In the genomic region with DNA sequence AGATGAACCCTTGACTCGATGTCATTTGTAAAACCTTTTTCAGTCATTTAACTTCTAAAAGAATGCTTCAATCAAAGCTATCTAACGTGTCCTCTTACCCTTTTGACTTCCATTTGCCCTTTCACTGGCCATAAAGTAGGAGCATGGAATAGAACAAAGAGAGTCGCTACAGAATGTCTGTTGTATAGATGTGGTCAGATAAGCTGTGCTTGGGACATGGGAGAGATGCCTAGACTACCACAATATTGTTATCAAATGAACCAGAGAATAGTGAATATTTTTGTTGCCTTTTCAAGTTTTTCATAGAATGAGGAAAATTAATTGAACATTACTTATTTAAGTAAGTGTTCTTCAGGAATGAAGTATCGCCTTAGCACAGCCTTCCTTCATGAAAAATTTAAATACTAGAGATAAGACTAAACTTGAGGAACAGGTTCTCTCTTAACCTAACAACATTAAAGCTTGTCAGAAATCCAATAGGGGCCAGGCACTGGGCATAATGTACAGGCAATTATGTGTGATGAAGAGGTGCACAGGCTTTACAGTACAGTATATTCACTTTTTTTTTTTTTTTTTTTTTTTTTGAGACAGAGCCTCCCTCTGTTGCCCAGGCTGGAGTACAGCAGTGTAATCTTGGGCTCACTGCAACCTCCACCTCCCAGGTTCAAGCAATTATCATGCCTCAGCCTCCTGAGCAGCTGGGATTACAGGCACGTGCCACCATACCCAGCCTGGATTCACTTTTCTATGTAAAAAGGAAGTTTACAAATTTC, we compare ENCODE assay signal across 1 cellular context.
TF ChIP-seq lines count a peak whose summit lies in the region.

No MANE protein-coding gene starts in this region.

TF ChIP-seq in K562, 482 proteins besides CTCF, POLR2A, EP300 and RAD21 (continued from another document and continues in another):
- TF ChIP-seq ZNF384 (IDR thresholded peaks at IDR 0.05; ENCODE audit: low read depth, low read length) (peak; percentile 86), MCM2 (IDR thresholded peaks at IDR 0.05; ENCODE audit: low read depth) (no peak), GTF2F1 (IDR thresholded peaks at IDR 0.05; ENCODE audit: low read depth, low read length) (no peak), U2AF1 (optimal IDR thresholded peaks at IDR 0.05; ENCODE audit: low read depth, low read length) (no peak), ZNF707 (CRISPR knock-in tag; conservative IDR thresholded peaks at IDR 0.05) (no peak), ZNF785 (CRISPR knock-in tag; IDR thresholded peaks at IDR 0.05) (no peak), DPF2 (IDR thresholded peaks at IDR 0.05) (0 out of 2 replicates have a peak, but pooled peaks have one; percentile 36), BRD4 (IDR thresholded peaks at IDR 0.05) (no peak), NCOR1 (IDR thresholded peaks at IDR 0.05) (peak; percentile 29; the same call in 1 of the 2 replicates), PRMT5 (CRISPR knock-in tag; IDR thresholded peaks at IDR 0.05) (no peak), TRIM24 (IDR thresholded peaks at IDR 0.05) (no peak), CBFB (CRISPR knock-in tag; IDR thresholded peaks at IDR 0.05) (no peak), ZKSCAN1 (IDR thresholded peaks at IDR 0.05; ENCODE audit: low read depth, low read length) (no peak), TAF1 (IDR thresholded peaks at IDR 0.05; ENCODE audit: control insufficient read depth, extremely low read depth, insufficient read depth, low read length, severe bottlenecking) (no peak), XRCC3 (IDR thresholded peaks at IDR 0.05) (no peak), BHLHE40 (IDR thresholded peaks at IDR 0.05; ENCODE audit: low read length) (peak; percentile 91), POU5F1 (IDR thresholded peaks at IDR 0.05; ENCODE audit: borderline replicate concordance, low read depth, low read length, partially characterized antibody) (no peak), GABPB2 (CRISPR knock-in tag; conservative IDR thresholded peaks at IDR 0.05) (no peak), ZNF551 (CRISPR knock-in tag; IDR thresholded peaks at IDR 0.05) (no peak), ZNF239 (CRISPR knock-in tag; IDR thresholded peaks at IDR 0.05) (no peak), TCF3 (CRISPR knock-in tag; IDR thresholded peaks at IDR 0.05) (peak; percentile 39; the same call in 1 of the 2 replicates), SMARCC2 (IDR thresholded peaks at IDR 0.05; ENCODE audit: low read depth) (no peak), ILF3 (IDR thresholded peaks at IDR 0.05; ENCODE audit: borderline replicate concordance) (no peak), MTA2 (IDR thresholded peaks at IDR 0.05; ENCODE audit: low read depth) (no peak), TCF7 (IDR thresholded peaks at IDR 0.05; ENCODE audit: borderline replicate concordance) (no peak), ZNF212 (CRISPR knock-in tag; IDR thresholded peaks at IDR 0.05) (no peak), ZNF507 (tag; conservative IDR thresholded peaks at IDR 0.05) (no peak), FOS (IDR thresholded peaks at IDR 0.05; ENCODE audit: extremely low read depth, insufficient read length) (no peak), CREBBP (IDR thresholded peaks at IDR 0.05; ENCODE audit: low read depth, low read length) (no peak), GATAD2B (IDR thresholded peaks at IDR 0.05; ENCODE audit: borderline replicate concordance) (no peak), GATA2 (CRISPR knock-in tag; IDR thresholded peaks at IDR 0.05) (peak; percentile 56), CBFA2T2 (conservative IDR thresholded peaks at IDR 0.05) (peak; percentile 4; the same call in 1 of the 2 replicates), ERF (CRISPR knock-in tag; IDR thresholded peaks at IDR 0.05) (no peak), PCBP2 (IDR thresholded peaks at IDR 0.05; ENCODE audit: low read depth, low read length, poor library complexity, severe bottlenecking) (no peak), HDAC3 (IDR thresholded peaks at IDR 0.05; ENCODE audit: borderline replicate concordance, partially characterized antibody) (peak; percentile 38), TCFL5 (CRISPR knock-in tag; conservative IDR thresholded peaks at IDR 0.05) (0 out of 2 replicates have a peak, but pooled peaks have one; percentile 22), ZNF644 (tag; IDR thresholded peaks at IDR 0.05; ENCODE audit: low read depth) (no peak), RFX1 (IDR thresholded peaks at IDR 0.05) (no peak), TBL1XR1 (IDR thresholded peaks at IDR 0.05; ENCODE audit: low read length in 2 of 2) (peak in 1 of 2 experiments; percentile 76; a peak in 1 of 4 replicates), MAFF (IDR thresholded peaks at IDR 0.05; ENCODE audit: low read length) (no peak), DDX20 (tag; IDR thresholded peaks at IDR 0.05; ENCODE audit: low read depth) (no peak), RBM39 (optimal IDR thresholded peaks at IDR 0.05; ENCODE audit: low read depth, low read length) (no peak)
- TF ChIP-seq, protein P1, sequence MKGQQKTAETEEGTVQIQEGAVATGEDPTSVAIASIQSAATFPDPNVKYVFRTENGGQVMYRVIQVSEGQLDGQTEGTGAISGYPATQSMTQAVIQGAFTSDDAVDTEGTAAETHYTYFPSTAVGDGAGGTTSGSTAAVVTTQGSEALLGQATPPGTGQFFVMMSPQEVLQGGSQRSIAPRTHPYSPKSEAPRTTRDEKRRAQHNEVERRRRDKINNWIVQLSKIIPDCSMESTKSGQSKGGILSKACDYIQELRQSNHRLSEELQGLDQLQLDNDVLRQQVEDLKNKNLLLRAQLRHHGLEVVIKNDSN (CRISPR knock-in tag; IDR thresholded peaks at IDR 0.05): no peak
- TF ChIP-seq, protein P2, sequence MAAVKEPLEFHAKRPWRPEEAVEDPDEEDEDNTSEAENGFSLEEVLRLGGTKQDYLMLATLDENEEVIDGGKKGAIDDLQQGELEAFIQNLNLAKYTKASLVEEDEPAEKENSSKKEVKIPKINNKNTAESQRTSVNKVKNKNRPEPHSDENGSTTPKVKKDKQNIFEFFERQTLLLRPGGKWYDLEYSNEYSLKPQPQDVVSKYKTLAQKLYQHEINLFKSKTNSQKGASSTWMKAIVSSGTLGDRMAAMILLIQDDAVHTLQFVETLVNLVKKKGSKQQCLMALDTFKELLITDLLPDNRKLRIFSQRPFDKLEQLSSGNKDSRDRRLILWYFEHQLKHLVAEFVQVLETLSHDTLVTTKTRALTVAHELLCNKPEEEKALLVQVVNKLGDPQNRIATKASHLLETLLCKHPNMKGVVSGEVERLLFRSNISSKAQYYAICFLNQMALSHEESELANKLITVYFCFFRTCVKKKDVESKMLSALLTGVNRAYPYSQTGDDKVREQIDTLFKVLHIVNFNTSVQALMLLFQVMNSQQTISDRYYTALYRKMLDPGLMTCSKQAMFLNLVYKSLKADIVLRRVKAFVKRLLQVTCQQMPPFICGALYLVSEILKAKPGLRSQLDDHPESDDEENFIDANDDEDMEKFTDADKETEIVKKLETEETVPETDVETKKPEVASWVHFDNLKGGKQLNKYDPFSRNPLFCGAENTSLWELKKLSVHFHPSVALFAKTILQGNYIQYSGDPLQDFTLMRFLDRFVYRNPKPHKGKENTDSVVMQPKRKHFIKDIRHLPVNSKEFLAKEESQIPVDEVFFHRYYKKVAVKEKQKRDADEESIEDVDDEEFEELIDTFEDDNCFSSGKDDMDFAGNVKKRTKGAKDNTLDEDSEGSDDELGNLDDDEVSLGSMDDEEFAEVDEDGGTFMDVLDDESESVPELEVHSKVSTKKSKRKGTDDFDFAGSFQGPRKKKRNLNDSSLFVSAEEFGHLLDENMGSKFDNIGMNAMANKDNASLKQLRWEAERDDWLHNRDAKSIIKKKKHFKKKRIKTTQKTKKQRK (IDR thresholded peaks at IDR 0.05; ENCODE audit: borderline replicate concordance, low read depth, low read length): no peak
- TF ChIP-seq, protein P3, sequence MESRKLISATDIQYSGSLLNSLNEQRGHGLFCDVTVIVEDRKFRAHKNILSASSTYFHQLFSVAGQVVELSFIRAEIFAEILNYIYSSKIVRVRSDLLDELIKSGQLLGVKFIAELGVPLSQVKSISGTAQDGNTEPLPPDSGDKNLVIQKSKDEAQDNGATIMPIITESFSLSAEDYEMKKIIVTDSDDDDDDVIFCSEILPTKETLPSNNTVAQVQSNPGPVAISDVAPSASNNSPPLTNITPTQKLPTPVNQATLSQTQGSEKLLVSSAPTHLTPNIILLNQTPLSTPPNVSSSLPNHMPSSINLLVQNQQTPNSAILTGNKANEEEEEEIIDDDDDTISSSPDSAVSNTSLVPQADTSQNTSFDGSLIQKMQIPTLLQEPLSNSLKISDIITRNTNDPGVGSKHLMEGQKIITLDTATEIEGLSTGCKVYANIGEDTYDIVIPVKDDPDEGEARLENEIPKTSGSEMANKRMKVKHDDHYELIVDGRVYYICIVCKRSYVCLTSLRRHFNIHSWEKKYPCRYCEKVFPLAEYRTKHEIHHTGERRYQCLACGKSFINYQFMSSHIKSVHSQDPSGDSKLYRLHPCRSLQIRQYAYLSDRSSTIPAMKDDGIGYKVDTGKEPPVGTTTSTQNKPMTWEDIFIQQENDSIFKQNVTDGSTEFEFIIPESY (CRISPR knock-in tag; IDR thresholded peaks at IDR 0.05): no peak
- TF ChIP-seq, protein P4, sequence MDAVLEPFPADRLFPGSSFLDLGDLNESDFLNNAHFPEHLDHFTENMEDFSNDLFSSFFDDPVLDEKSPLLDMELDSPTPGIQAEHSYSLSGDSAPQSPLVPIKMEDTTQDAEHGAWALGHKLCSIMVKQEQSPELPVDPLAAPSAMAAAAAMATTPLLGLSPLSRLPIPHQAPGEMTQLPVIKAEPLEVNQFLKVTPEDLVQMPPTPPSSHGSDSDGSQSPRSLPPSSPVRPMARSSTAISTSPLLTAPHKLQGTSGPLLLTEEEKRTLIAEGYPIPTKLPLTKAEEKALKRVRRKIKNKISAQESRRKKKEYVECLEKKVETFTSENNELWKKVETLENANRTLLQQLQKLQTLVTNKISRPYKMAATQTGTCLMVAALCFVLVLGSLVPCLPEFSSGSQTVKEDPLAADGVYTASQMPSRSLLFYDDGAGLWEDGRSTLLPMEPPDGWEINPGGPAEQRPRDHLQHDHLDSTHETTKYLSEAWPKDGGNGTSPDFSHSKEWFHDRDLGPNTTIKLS (IDR thresholded peaks at IDR 0.05; ENCODE audit: borderline replicate concordance, low read depth): no peak
- TF ChIP-seq, protein P5, sequence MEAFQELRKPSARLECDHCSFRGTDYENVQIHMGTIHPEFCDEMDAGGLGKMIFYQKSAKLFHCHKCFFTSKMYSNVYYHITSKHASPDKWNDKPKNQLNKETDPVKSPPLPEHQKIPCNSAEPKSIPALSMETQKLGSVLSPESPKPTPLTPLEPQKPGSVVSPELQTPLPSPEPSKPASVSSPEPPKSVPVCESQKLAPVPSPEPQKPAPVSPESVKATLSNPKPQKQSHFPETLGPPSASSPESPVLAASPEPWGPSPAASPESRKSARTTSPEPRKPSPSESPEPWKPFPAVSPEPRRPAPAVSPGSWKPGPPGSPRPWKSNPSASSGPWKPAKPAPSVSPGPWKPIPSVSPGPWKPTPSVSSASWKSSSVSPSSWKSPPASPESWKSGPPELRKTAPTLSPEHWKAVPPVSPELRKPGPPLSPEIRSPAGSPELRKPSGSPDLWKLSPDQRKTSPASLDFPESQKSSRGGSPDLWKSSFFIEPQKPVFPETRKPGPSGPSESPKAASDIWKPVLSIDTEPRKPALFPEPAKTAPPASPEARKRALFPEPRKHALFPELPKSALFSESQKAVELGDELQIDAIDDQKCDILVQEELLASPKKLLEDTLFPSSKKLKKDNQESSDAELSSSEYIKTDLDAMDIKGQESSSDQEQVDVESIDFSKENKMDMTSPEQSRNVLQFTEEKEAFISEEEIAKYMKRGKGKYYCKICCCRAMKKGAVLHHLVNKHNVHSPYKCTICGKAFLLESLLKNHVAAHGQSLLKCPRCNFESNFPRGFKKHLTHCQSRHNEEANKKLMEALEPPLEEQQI (IDR thresholded peaks at IDR 0.05): no peak
- TF ChIP-seq, protein P6, sequence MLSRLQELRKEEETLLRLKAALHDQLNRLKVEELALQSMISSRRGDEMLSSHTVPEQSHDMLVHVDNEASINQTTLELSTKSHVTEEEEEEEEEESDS (CRISPR knock-in tag; IDR thresholded peaks at IDR 0.05): no peak
- TF ChIP-seq, protein P7, sequence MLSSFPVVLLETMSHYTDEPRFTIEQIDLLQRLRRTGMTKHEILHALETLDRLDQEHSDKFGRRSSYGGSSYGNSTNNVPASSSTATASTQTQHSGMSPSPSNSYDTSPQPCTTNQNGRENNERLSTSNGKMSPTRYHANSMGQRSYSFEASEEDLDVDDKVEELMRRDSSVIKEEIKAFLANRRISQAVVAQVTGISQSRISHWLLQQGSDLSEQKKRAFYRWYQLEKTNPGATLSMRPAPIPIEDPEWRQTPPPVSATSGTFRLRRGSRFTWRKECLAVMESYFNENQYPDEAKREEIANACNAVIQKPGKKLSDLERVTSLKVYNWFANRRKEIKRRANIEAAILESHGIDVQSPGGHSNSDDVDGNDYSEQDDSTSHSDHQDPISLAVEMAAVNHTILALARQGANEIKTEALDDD (IDR thresholded peaks at IDR 0.05): peak; percentile 57
- TF ChIP-seq, protein P8, sequence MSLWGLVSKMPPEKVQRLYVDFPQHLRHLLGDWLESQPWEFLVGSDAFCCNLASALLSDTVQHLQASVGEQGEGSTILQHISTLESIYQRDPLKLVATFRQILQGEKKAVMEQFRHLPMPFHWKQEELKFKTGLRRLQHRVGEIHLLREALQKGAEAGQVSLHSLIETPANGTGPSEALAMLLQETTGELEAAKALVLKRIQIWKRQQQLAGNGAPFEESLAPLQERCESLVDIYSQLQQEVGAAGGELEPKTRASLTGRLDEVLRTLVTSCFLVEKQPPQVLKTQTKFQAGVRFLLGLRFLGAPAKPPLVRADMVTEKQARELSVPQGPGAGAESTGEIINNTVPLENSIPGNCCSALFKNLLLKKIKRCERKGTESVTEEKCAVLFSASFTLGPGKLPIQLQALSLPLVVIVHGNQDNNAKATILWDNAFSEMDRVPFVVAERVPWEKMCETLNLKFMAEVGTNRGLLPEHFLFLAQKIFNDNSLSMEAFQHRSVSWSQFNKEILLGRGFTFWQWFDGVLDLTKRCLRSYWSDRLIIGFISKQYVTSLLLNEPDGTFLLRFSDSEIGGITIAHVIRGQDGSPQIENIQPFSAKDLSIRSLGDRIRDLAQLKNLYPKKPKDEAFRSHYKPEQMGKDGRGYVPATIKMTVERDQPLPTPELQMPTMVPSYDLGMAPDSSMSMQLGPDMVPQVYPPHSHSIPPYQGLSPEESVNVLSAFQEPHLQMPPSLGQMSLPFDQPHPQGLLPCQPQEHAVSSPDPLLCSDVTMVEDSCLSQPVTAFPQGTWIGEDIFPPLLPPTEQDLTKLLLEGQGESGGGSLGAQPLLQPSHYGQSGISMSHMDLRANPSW (CRISPR knock-in tag; IDR thresholded peaks at IDR 0.05): no peak
